29 cellular contexts compared by ENCODE assay signal in genomic region chr15:95556225-95556624, GRCh38.
DNase-seq lines count a peak whose midpoint lies in the region; FAIRE-seq and TF ChIP-seq lines count a peak whose summit lies in the region.
"Had no signal": no experiment of that assay in that cellular context is flagged by ENCODE, and none has a peak within 500 bp of the region (broad histone marks: within the 10 kb centered on the region; RNA-seq: fewer than 3 reads in every experiment).

No MANE protein-coding gene starts in this region.

- no peak overlapping the region for H3K9ac ChIP-seq in adipocyte (ENCODE audit: low read length)

- H3K36me3 Mint-ChIP-seq in nephron (ENCODE audit: low read depth) = no peaks in the 10 kb centered on the region
- H3K36me3 Mint-ChIP-seq: activated naive CD4-positive, alpha-beta T cell treated with anti-CD3 and anti-CD28 coated beads, Interleukin-2, amount 10 ng/mL, durations not matched to agents 7 days and 5 days had no signal

- H3K36me3 ChIP-seq in adipocyte (ENCODE audit: control insufficient read depth, insufficient read depth, low read length, severe bottlenecking) (no peaks in the 10 kb centered on the region), tibial artery (no peaks in the 10 kb centered on the region)
- H3K36me3 ChIP-seq: gastroesophageal sphincter, left lung, pancreas, transverse colon had no signal

- H3K4me3 ChIP-seq in adipocyte (ENCODE audit: low read length) (no peak overlapping the region), tibial artery (no peak overlapping the region)
- H3K4me3 ChIP-seq: gastroesophageal sphincter, hepatocyte, left lung, pancreas, transverse colon had no signal

- H3K4me1 ChIP-seq in adipocyte (ENCODE audit: control insufficient read depth, insufficient read depth, low read length) (peaks cover 49% of the 10 kb centered on the region), tibial artery (peaks cover 0 to 26% (median 15%) of the 10 kb centered on the region in 4 donors)
- H3K4me1 ChIP-seq: left lung, pancreas had no signal

- intact Hi-C loops in tibial artery (cut with DNase I; ENCODE audit: low total_unique reads) = no loop called here

- H3K9me3 ChIP-seq in adipocyte (ENCODE audit: control insufficient read depth, low read length) (no peaks in the 10 kb centered on the region), tibial artery (no peaks in the 10 kb centered on the region)
- H3K9me3 ChIP-seq: gastroesophageal sphincter, left lung, pancreas, transverse colon had no signal

- H3K27ac ChIP-seq in tibial artery = peak overlapping the region; percentile 70 to 77
- H3K27ac ChIP-seq: gastroesophageal sphincter, hepatocyte, left lung, pancreas, transverse colon had no signal

- H3K27me3 Mint-ChIP-seq in nephron (ENCODE audit: low read depth) = no peaks in the 10 kb centered on the region
- H3K27me3 Mint-ChIP-seq: activated naive CD4-positive, alpha-beta T cell treated with anti-CD3 and anti-CD28 coated beads, Interleukin-2, amount 10 ng/mL, durations not matched to agents 7 days and 5 days had no signal

- H3K4me3 Mint-ChIP-seq in nephron = no peak overlapping the region
- H3K4me3 Mint-ChIP-seq: activated naive CD4-positive, alpha-beta T cell treated with anti-CD3 and anti-CD28 coated beads, Interleukin-2, amount 10 ng/mL, durations not matched to agents 7 days and 5 days; H9; immature natural killer cell had no signal

- DNase-seq in adipocyte (ENCODE audit: low read depth) = peak; percentile 53
- DNase-seq in fibroblast of gingiva (ENCODE audit: low read depth) = peak; percentile 13
- DNase-seq in tibial artery = no peak
- no peak for DNase-seq in urothelium cell line (ENCODE audit: low spot score)
- no peak for DNase-seq in cerebellum (ENCODE audit: low spot score)
- DNase-seq in HT-29 (ENCODE audit: low spot score) = no peak
- DNase-seq: activated CD4-positive, alpha-beta T cell treated with anti-CD3 and anti-CD28 coated beads, Interleukin-2, amount 50 U/mL, for 4 hours; activated CD4-positive, CD25-positive, alpha-beta regulatory T cell; activated naive CD4-positive, alpha-beta T cell treated with anti-CD3 and anti-CD28 coated beads, Interleukin-2, amount 10 ng/mL, durations not matched to agents 7 days and 5 days; amygdala; DMS79; erythroblast; H9; immature natural killer cell; KG1; left lung; MM.1S; NCI-H1436; pancreas; retina; small intestine; stimulated activated CD4-positive, alpha-beta T cell treated with anti-CD3 and anti-CD28 coated beads, Interleukin-2, amount 100 ng/mL, for 24 hours; T-helper 1 cell; transverse colon had no signal

- H3K27ac Mint-ChIP-seq in nephron = peak overlapping the region; percentile 93 to 99 (median 98)
- H3K27ac Mint-ChIP-seq: activated naive CD4-positive, alpha-beta T cell treated with anti-CD3 and anti-CD28 coated beads, Interleukin-2, amount 10 ng/mL, durations not matched to agents 7 days and 5 days; H9; immature natural killer cell had no signal

- peaks cover 31% of the 10 kb centered on the region for H3K4me1 Mint-ChIP-seq in nephron
- H3K4me1 Mint-ChIP-seq: activated naive CD4-positive, alpha-beta T cell treated with anti-CD3 and anti-CD28 coated beads, Interleukin-2, amount 10 ng/mL, durations not matched to agents 7 days and 5 days; immature natural killer cell had no signal

- TF ChIP-seq CTCF in nephron (IDR thresholded peaks at IDR 0.05; ENCODE audit: unreplicated experiment in 3 of 3) = no peak
- TF ChIP-seq CTCF in tibial artery (IDR thresholded peaks at IDR 0.05) = no peak

- H3K27me3 ChIP-seq in adipocyte (replicated peaks; ENCODE audit: control insufficient read depth, insufficient read depth, low read length) = no peaks in the 10 kb centered on the region
- no peaks in the 10 kb centered on the region for H3K27me3 ChIP-seq in tibial artery
- H3K27me3 ChIP-seq: gastroesophageal sphincter, hepatocyte, left lung, transverse colon had no signal

- FAIRE-seq in urothelium cell line (lab: Jason Lieb, UNC) = no peak
- FAIRE-seq: GM18507, HTR-8/SVneo, pancreas, small intestine had no signal

- no peaks in the 10 kb centered on the region for H3K9me3 Mint-ChIP-seq in nephron
- H3K9me3 Mint-ChIP-seq: activated naive CD4-positive, alpha-beta T cell treated with anti-CD3 and anti-CD28 coated beads, Interleukin-2, amount 10 ng/mL, durations not matched to agents 7 days and 5 days; H9; immature natural killer cell had no signal

Comparison
In these comparisons a context has a peak if more than half of its experiments do, and no peak if none do; other contexts are left out.
1. DNase-seq: peak in adipocyte (single experiment) and fibroblast of gingiva (single experiment); none in tibial artery (0 of 2), urothelium cell line (single experiment), cerebellum (single experiment) and HT-29 (single experiment).